25 cellular contexts compared by ENCODE assay signal in the genomic region with DNA sequence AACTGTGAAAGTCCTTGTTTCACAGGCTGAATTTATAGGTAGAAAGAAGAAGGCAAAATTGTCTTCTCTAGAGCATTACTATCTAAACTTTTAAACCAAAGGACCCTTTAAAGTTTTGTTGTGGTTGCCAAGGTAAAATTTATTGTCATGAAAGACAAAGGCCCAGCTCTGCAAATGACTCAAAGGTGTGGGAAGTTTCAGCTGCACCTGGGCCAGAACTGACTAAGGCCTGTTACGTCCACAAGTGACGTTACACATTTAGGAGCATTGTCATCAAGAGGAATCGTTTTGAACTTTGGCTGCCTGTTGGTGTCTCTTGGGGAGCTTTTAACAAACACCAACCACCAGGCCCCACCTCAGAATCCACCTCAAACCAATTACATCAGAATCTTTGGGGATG. TPM values are rescaled to one million over a fixed set of nuclear protein-coding genes. Genes with fewer than 3 reads are reported as not detected.
A peak's percentile ranks its signal among the peaks of the same experiment; 100 is the strongest.
DNase-seq lines count a peak whose midpoint lies in the region; ATAC-seq, FAIRE-seq and TF ChIP-seq lines count a peak whose summit lies in the region.
"Had no signal": no experiment of that assay in that cellular context is flagged by ENCODE, and none has a peak within 500 bp of the region (broad histone marks: within the 10 kb centered on the region; RNA-seq: fewer than 3 reads in every experiment).

No MANE protein-coding gene starts in this region.

- intact Hi-C loops in activated T-helper 2 cell treated with anti-CD3 and anti-CD28 coated beads, Interferon-gamma antibody, Interleukin-2, Interleukin-4, amounts not matched to agents 10 μg/mL and 5 μg/mL and 100 μg/mL, durations not matched to agents 14 hours and 24 hours and 36 hours (cut with micrococcal nuclease) = no loop called here
- intact Hi-C loops in posterior cingulate gyrus (cut with DNase I) = no loop called here

- no peak overlapping the region for H3K4me3 Mint-ChIP-seq in activated T-helper 2 cell treated with anti-CD3 and anti-CD28 coated beads, Interferon-gamma antibody, Interleukin-2, Interleukin-4, amounts not matched to agents 10 μg/mL and 5 μg/mL and 100 μg/mL, durations not matched to agents 14 hours and 24 hours and 36 hours (ENCODE audit: low read depth)
- H3K4me3 Mint-ChIP-seq: CD4-positive, alpha-beta T cell; HFFc6 had no signal

- peak overlapping the region; percentile 81 for H3K27ac ChIP-seq in foreskin keratinocyte
- H3K27ac ChIP-seq: C4-2B had no signal

- H3K4me1 ChIP-seq in foreskin keratinocyte = peaks cover 19% of the 10 kb centered on the region

- no peaks in the 10 kb centered on the region for H3K27me3 Mint-ChIP-seq in activated T-helper 2 cell treated with anti-CD3 and anti-CD28 coated beads, Interferon-gamma antibody, Interleukin-2, Interleukin-4, amounts not matched to agents 10 μg/mL and 5 μg/mL and 100 μg/mL, durations not matched to agents 14 hours and 24 hours and 36 hours (ENCODE audit: low read depth)

- H3K36me3 ChIP-seq in bronchial epithelial cell (ENCODE audit: control insufficient read depth, insufficient read depth, low read length) = no peaks in the 10 kb centered on the region

- H3K27me3 ChIP-seq in bronchial epithelial cell (ENCODE audit: control insufficient read depth, insufficient read depth, low read length) (no peaks in the 10 kb centered on the region), foreskin keratinocyte (no peaks in the 10 kb centered on the region)

- ATAC-seq in HG02610 (IDR thresholded peaks at IDR 0.05; ENCODE audit: unreplicated experiment) (peak; percentile 84), foreskin keratinocyte (peak; percentile 81), GM19035 (IDR thresholded peaks at IDR 0.05; ENCODE audit: unreplicated experiment) (no peak)
- ATAC-seq: HCT116, HepG2 had no signal

- TF ChIP-seq CTCF in GM12865 (IDR thresholded peaks at IDR 0.05; ENCODE audit: insufficient read depth, low read depth, low read length, missing control alignments) (no peak), bronchial epithelial cell (IDR thresholded peaks at IDR 0.05; ENCODE audit: insufficient read depth, low read length, severe bottlenecking) (no peak), foreskin keratinocyte (conservative IDR thresholded peaks at IDR 0.05) (no peak)

- no peak for FAIRE-seq in bronchial epithelial cell (lab: Jason Lieb, UNC)
- FAIRE-seq: A204.1, GM12891, HepG2 had no signal

- no peak overlapping the region for H3K27ac Mint-ChIP-seq in activated T-helper 2 cell treated with anti-CD3 and anti-CD28 coated beads, Interferon-gamma antibody, Interleukin-2, Interleukin-4, amounts not matched to agents 10 μg/mL and 5 μg/mL and 100 μg/mL, durations not matched to agents 14 hours and 24 hours and 36 hours
- H3K27ac Mint-ChIP-seq: CD4-positive, alpha-beta T cell; HFFc6 had no signal

- H3K4me1 Mint-ChIP-seq in activated T-helper 2 cell treated with anti-CD3 and anti-CD28 coated beads, Interferon-gamma antibody, Interleukin-2, Interleukin-4, amounts not matched to agents 10 μg/mL and 5 μg/mL and 100 μg/mL, durations not matched to agents 14 hours and 24 hours and 36 hours (ENCODE audit: low read depth) = no peaks in the 10 kb centered on the region

- H3K36me3 Mint-ChIP-seq in activated T-helper 2 cell treated with anti-CD3 and anti-CD28 coated beads, Interferon-gamma antibody, Interleukin-2, Interleukin-4, amounts not matched to agents 10 μg/mL and 5 μg/mL and 100 μg/mL, durations not matched to agents 14 hours and 24 hours and 36 hours (ENCODE audit: low read depth) = no peaks in the 10 kb centered on the region

- H3K4me3 ChIP-seq in GM12865 (ENCODE audit: low read depth, low read length) = no peak overlapping the region
- no peak overlapping the region for H3K4me3 ChIP-seq in bronchial epithelial cell (ENCODE audit: low read depth, low read length)

- DNase-seq in GM12865 (ENCODE audit: low read depth) (peak; percentile 35), bronchial epithelial cell (ENCODE audit: low read depth) (peak; percentile 53), foreskin keratinocyte (peak; percentile 55 to 88), HuH-7 (ENCODE audit: low spot score) (no peak), posterior cingulate gyrus (no peak)
- no peak for DNase-seq in activated T-helper 2 cell treated with anti-CD3 and anti-CD28 coated beads, Interferon-gamma antibody, Interleukin-2, Interleukin-4, amounts not matched to agents 10 μg/mL and 5 μg/mL and 100 μg/mL, durations not matched to agents 14 hours and 24 hours and 36 hours (ENCODE audit: low spot score)
- DNase-seq: ACHN; AML-193; CD4-positive, alpha-beta T cell; DMS153; DMS79; GDM1; GOT3; H7; HFFc6; KG1 had no signal

- H3K9me3 Mint-ChIP-seq in activated T-helper 2 cell treated with anti-CD3 and anti-CD28 coated beads, Interferon-gamma antibody, Interleukin-2, Interleukin-4, amounts not matched to agents 10 μg/mL and 5 μg/mL and 100 μg/mL, durations not matched to agents 14 hours and 24 hours and 36 hours = peaks cover 17% of the 10 kb centered on the region

RNA-seq across cellular contexts. Expression of a gene that starts 8.1 kb away (rescaled TPM):
- total RNA-seq in bronchial epithelial cell (193 and 198 TPM in 2 replicates), foreskin keratinocyte (136 and 140 TPM in 2 replicates)
- polyA plus RNA-seq in foreskin keratinocyte = 23.4 and 27.8 TPM in 2 replicates
- not detected in 2 replicates for total RNA-seq in activated T-helper 2 cell treated with anti-CD3 and anti-CD28 coated beads, Interferon-gamma antibody, Interleukin-2, Interleukin-4, amounts not matched to agents 10 μg/mL and 5 μg/mL and 100 μg/mL, durations not matched to agents 14 hours and 24 hours and 36 hours
- total RNA-seq: CD4-positive, alpha-beta T cell; Daoy; HFFc6 had no signal
- polyA plus RNA-seq: BJ had no signal

RNA-seq across cellular contexts. Expression of a gene that starts 51.6 kb away (rescaled TPM):
- 49.0 and 111 TPM in 2 replicates for total RNA-seq in bronchial epithelial cell
- 31.4 and 31.5 TPM in 2 replicates for total RNA-seq in foreskin keratinocyte
- 6.6 and 7.3 TPM in 2 replicates for polyA plus RNA-seq in foreskin keratinocyte
- not detected in 2 replicates for total RNA-seq in activated T-helper 2 cell treated with anti-CD3 and anti-CD28 coated beads, Interferon-gamma antibody, Interleukin-2, Interleukin-4, amounts not matched to agents 10 μg/mL and 5 μg/mL and 100 μg/mL, durations not matched to agents 14 hours and 24 hours and 36 hours
- total RNA-seq: CD4-positive, alpha-beta T cell; HFFc6 had no signal
- polyA plus RNA-seq: BJ had no signal

Comparison
In these comparisons a context has a peak if more than half of its experiments do, and no peak if none do; other contexts are left out.
1. DNase-seq: peak in GM12865 (single experiment), bronchial epithelial cell (single experiment) and foreskin keratinocyte (2 of 2); none in HuH-7 (single experiment), activated T-helper 2 cell treated with anti-CD3 and anti-CD28 coated beads, Interferon-gamma antibody, Interleukin-2, Interleukin-4, amounts not matched to agents 10 μg/mL and 5 μg/mL and 100 μg/mL, durations not matched to agents 14 hours and 24 hours and 36 hours (single experiment) and posterior cingulate gyrus (0 of 10).
2. RNA of a gene that starts 8.1 kb away (total RNA-seq): 193 to 198 TPM in bronchial epithelial cell and 136 to 140 TPM in foreskin keratinocyte; not detected in activated T-helper 2 cell treated with anti-CD3 and anti-CD28 coated beads, Interferon-gamma antibody, Interleukin-2, Interleukin-4, amounts not matched to agents 10 μg/mL and 5 μg/mL and 100 μg/mL, durations not matched to agents 14 hours and 24 hours and 36 hours; every median in the first group is over 100 times any median in the second.
3. RNA of a gene that starts 51.6 kb away (total RNA-seq): 49.0 to 111 TPM in bronchial epithelial cell and 31.4 to 31.5 TPM in foreskin keratinocyte; not detected in activated T-helper 2 cell treated with anti-CD3 and anti-CD28 coated beads, Interferon-gamma antibody, Interleukin-2, Interleukin-4, amounts not matched to agents 10 μg/mL and 5 μg/mL and 100 μg/mL, durations not matched to agents 14 hours and 24 hours and 36 hours; every median in the first group is over 10 times any median in the second.